22 cellular contexts compared by ENCODE assay signal in genomic region chrX:123968383-123969050, GRCh38.
"Had no signal": no experiment of that assay in that cellular context is flagged by ENCODE, and none has a peak within 500 bp of the region (broad histone marks: within the 10 kb centered on the region; RNA-seq: fewer than 3 reads in every experiment).

No MANE protein-coding gene starts in this region.

- H3K4me3 ChIP-seq: body of pancreas, hepatocyte, pancreas, right lobe of liver had no signal

- H3K9me3 Mint-ChIP-seq: activated CD4-positive, alpha-beta memory T cell treated with anti-CD3 and anti-CD28 coated beads, Interleukin-2, amount 10 ng/mL, durations not matched to agents 7 days and 5 days; activated naive CD4-positive, alpha-beta T cell treated with anti-CD3 and anti-CD28 coated beads, Interleukin-2, amount 50 U/mL, for 72 hours; natural killer cell; stimulated activated memory B cell treated with anti-CD40 and anti-IgM and Interleukin-4, amounts not matched to agents 10 μg/mL and 1 μg/mL and 100 μg/mL, for 72 hours had no signal

- H3K27me3 ChIP-seq: body of pancreas, foreskin keratinocyte, hepatocyte, pancreas, right lobe of liver had no signal

- H3K27me3 Mint-ChIP-seq: activated CD4-positive, alpha-beta memory T cell treated with anti-CD3 and anti-CD28 coated beads, Interleukin-2, amount 10 ng/mL, durations not matched to agents 7 days and 5 days; activated CD8-positive, alpha-beta memory T cell treated with anti-CD3 and anti-CD28 coated beads, Interleukin-2, amount 10 ng/mL, durations not matched to agents 7 days and 5 days; stimulated activated memory B cell treated with anti-CD40 and anti-IgM and Interleukin-4, amounts not matched to agents 10 μg/mL and 1 μg/mL and 100 μg/mL, for 72 hours had no signal

- H3K27ac Mint-ChIP-seq: activated CD4-positive, alpha-beta memory T cell treated with anti-CD3 and anti-CD28 coated beads, Interleukin-2, amount 10 ng/mL, durations not matched to agents 7 days and 5 days; activated CD8-positive, alpha-beta memory T cell treated with anti-CD3 and anti-CD28 coated beads, Interleukin-2, amount 10 ng/mL, durations not matched to agents 7 days and 5 days; activated naive CD4-positive, alpha-beta T cell treated with anti-CD3 and anti-CD28 coated beads, Interleukin-2, amount 50 U/mL, for 72 hours; stimulated activated memory B cell treated with anti-CD40 and anti-IgM and Interleukin-4, amounts not matched to agents 10 μg/mL and 1 μg/mL and 100 μg/mL, for 72 hours had no signal

- H3K27ac ChIP-seq: body of pancreas, foreskin keratinocyte, hepatocyte, pancreas, right lobe of liver, WERI-Rb-1 had no signal

- H3K36me3 ChIP-seq: pancreas, right lobe of liver, WERI-Rb-1 had no signal

- FAIRE-seq: colon, islet of Langerhans, pancreas, small intestine had no signal

- ATAC-seq: activated CD8-positive, alpha-beta memory T cell treated with anti-CD3 and anti-CD28 coated beads, Interleukin-2, amount 10 ng/mL, durations not matched to agents 7 days and 5 days; activated naive CD4-positive, alpha-beta T cell treated with anti-CD3 and anti-CD28 coated beads, Interleukin-2, amount 50 U/mL, for 72 hours; body of pancreas; foreskin keratinocyte; left cardiac atrium; pancreas; right lobe of liver; stimulated activated memory B cell treated with anti-CD40 and anti-IgM and Interleukin-4, amounts not matched to agents 10 μg/mL and 1 μg/mL and 100 μg/mL, for 72 hours had no signal

- H3K36me3 Mint-ChIP-seq: natural killer cell; stimulated activated memory B cell treated with anti-CD40 and anti-IgM and Interleukin-4, amounts not matched to agents 10 μg/mL and 1 μg/mL and 100 μg/mL, for 72 hours had no signal

- H3K4me3 Mint-ChIP-seq: activated CD4-positive, alpha-beta memory T cell treated with anti-CD3 and anti-CD28 coated beads, Interleukin-2, amount 10 ng/mL, durations not matched to agents 7 days and 5 days; activated CD8-positive, alpha-beta memory T cell treated with anti-CD3 and anti-CD28 coated beads, Interleukin-2, amount 10 ng/mL, durations not matched to agents 7 days and 5 days; endodermal cell; natural killer cell; stimulated activated memory B cell treated with anti-CD40 and anti-IgM and Interleukin-4, amounts not matched to agents 10 μg/mL and 1 μg/mL and 100 μg/mL, for 72 hours had no signal

- H3K9me3 ChIP-seq: body of pancreas, pancreas, right lobe of liver had no signal

- H2AFZ ChIP-seq: hepatocyte had no signal

- H3K4me2 ChIP-seq: hepatocyte had no signal

- DNase-seq: activated CD4-positive, alpha-beta memory T cell treated with anti-CD3 and anti-CD28 coated beads, Interleukin-2, amount 10 ng/mL, durations not matched to agents 7 days and 5 days; activated CD8-positive, alpha-beta memory T cell treated with anti-CD3 and anti-CD28 coated beads, Interleukin-2, amount 10 ng/mL, durations not matched to agents 7 days and 5 days; amygdala; body of pancreas; caudate nucleus; endodermal cell; foreskin keratinocyte; left cardiac atrium; mesenchymal stem cell; natural killer cell; pancreas; right lobe of liver; small intestine; stimulated activated CD4-positive, alpha-beta T cell treated with anti-CD3 and anti-CD28 coated beads, Interleukin-15, amount 100 ng/mL, for 24 hours; stimulated activated CD4-positive, alpha-beta T cell treated with anti-CD3 and anti-CD28 coated beads, Interleukin-4, amount 100 ng/mL, for 24 hours; T-helper 2 cell; WERI-Rb-1 had no signal

- H3K4me1 ChIP-seq: right lobe of liver had no signal
